Comparison of ENCODE assay signal across 25 cellular contexts in genomic region chr4:175422331-175422730, GRCh38.
A peak's percentile ranks its signal among the peaks of the same experiment; 100 is the strongest.
DNase-seq lines count a peak whose midpoint lies in the region; ATAC-seq and TF ChIP-seq lines count a peak whose summit lies in the region.
"Had no signal": no experiment of that assay in that cellular context is flagged by ENCODE, and none has a peak within 500 bp of the region (broad histone marks: within the 10 kb centered on the region; RNA-seq: fewer than 3 reads in every experiment).

No MANE protein-coding gene starts in this region.

- no peak for TF ChIP-seq CTCF in activated CD8-positive, alpha-beta T cell treated with anti-CD3 and anti-CD28 coated beads for 36 hours (IDR thresholded peaks at IDR 0.05)

- POLR2A ChIA-PET in activated CD8-positive, alpha-beta T cell treated with anti-CD3 and anti-CD28 coated beads for 36 hours (lab: Charles Lee) = no interaction called here

- intact Hi-C loops in activated CD8-positive, alpha-beta T cell treated with anti-CD3 and anti-CD28 coated beads for 36 hours (cut with micrococcal nuclease) = no loop called here

- no peaks in the 10 kb centered on the region for H3K36me3 ChIP-seq in SJSA1
- H3K36me3 ChIP-seq: esophagus squamous epithelium, heart right ventricle, spleen, thoracic aorta had no signal

- peaks cover 58% of the 10 kb centered on the region for H3K4me1 ChIP-seq in SJSA1 (replicated peaks)
- H3K4me1 ChIP-seq: body of pancreas, esophagus squamous epithelium, heart right ventricle, psoas muscle, spleen had no signal

- H3K9me3 Mint-ChIP-seq in activated CD8-positive, alpha-beta T cell treated with anti-CD3 and anti-CD28 coated beads for 36 hours = peaks cover 1% of the 10 kb centered on the region
- H3K9me3 Mint-ChIP-seq: endodermal cell had no signal

- H3K27me3 Mint-ChIP-seq in activated CD8-positive, alpha-beta T cell treated with anti-CD3 and anti-CD28 coated beads for 36 hours = no peaks in the 10 kb centered on the region

- no peak overlapping the region for H3K27ac Mint-ChIP-seq in activated CD8-positive, alpha-beta T cell treated with anti-CD3 and anti-CD28 coated beads for 36 hours
- H3K27ac Mint-ChIP-seq: activated naive CD4-positive, alpha-beta T cell treated with anti-CD3 and anti-CD28 coated beads, Interleukin-2, amount 50 U/mL, for 72 hours; CD8-positive, alpha-beta T cell; endodermal cell; T-helper 2 cell treated with Interferon-gamma antibody and Interleukin-4, amounts not matched to agents 5 μg/mL and 100 μg/mL, for 36 hours had no signal

- H3K4me3 Mint-ChIP-seq in activated CD8-positive, alpha-beta T cell treated with anti-CD3 and anti-CD28 coated beads for 36 hours = no peak overlapping the region
- H3K4me3 Mint-ChIP-seq: CD8-positive, alpha-beta T cell; endodermal cell; neural crest cell; T-helper 2 cell treated with Interferon-gamma antibody and Interleukin-4, amounts not matched to agents 5 μg/mL and 100 μg/mL, for 36 hours had no signal

- no peaks in the 10 kb centered on the region for H3K9me3 ChIP-seq in SJSA1 (replicated peaks)
- H3K9me3 ChIP-seq: body of pancreas, esophagus squamous epithelium, thoracic aorta had no signal

- H3K27ac ChIP-seq in SJSA1 = peak overlapping the region; percentile 97
- H3K27ac ChIP-seq: body of pancreas, esophagus squamous epithelium, heart right ventricle, psoas muscle, SK-N-MC, spleen, thoracic aorta had no signal

- ATAC-seq in activated CD8-positive, alpha-beta T cell treated with anti-CD3 and anti-CD28 coated beads for 36 hours = no peak
- ATAC-seq in HG02840 (IDR thresholded peaks at IDR 0.05; ENCODE audit: low FRiP score, unreplicated experiment) = no peak
- ATAC-seq: activated naive CD4-positive, alpha-beta T cell treated with anti-CD3 and anti-CD28 coated beads, Interleukin-2, amount 50 U/mL, for 72 hours; body of pancreas; CD8-positive, alpha-beta T cell; heart right ventricle; psoas muscle had no signal

- H3K27me3 ChIP-seq in SJSA1 (replicated peaks) = no peaks in the 10 kb centered on the region
- H3K27me3 ChIP-seq: body of pancreas, esophagus squamous epithelium, heart right ventricle, spleen had no signal

- H3K4me3 ChIP-seq in SJSA1 = no peak overlapping the region
- H3K4me3 ChIP-seq: body of pancreas, esophagus squamous epithelium, heart right ventricle, psoas muscle, SK-N-MC, spleen, thoracic aorta had no signal

- H3K4me1 Mint-ChIP-seq in activated CD8-positive, alpha-beta T cell treated with anti-CD3 and anti-CD28 coated beads for 36 hours (ENCODE audit: low read depth) = no peaks in the 10 kb centered on the region

- DNase-seq in EH (ENCODE audit: low read depth) = peak; percentile 81
- DNase-seq in SJSA1 (ENCODE audit: low read depth in 1 of 2, low spot score in 2 of 2) = peak in 1 of 2 experiments; percentile 55
- peak; percentile 85 for DNase-seq in fibroblast of peridontal ligament (ENCODE audit: extremely low read depth)
- DNase-seq in renal cortical epithelial cell (ENCODE audit: low read depth) = peak; percentile 43
- DNase-seq in activated CD8-positive, alpha-beta T cell treated with anti-CD3 and anti-CD28 coated beads for 36 hours = no peak
- no peak for DNase-seq in NCI-H526 (lab: John Stamatoyannopoulos, UW)
- DNase-seq in amygdala (lab: John Stamatoyannopoulos, UW) = no peak
- DNase-seq: activated CD4-positive, alpha-beta T cell treated with anti-CD3 and anti-CD28 coated beads, Interleukin-2, amount 50 U/mL, for 1 hour; body of pancreas; CD8-positive, alpha-beta T cell; endodermal cell; esophagus squamous epithelium; heart right ventricle; Kasumi-1; NCI-H446 treated with DMSO at 0.1 percent for 48 hours; psoas muscle; spleen; stimulated activated CD4-positive, alpha-beta T cell treated with anti-CD3 and anti-CD28 coated beads, Interleukin-4, amount 100 ng/mL, for 1 hour; stimulated activated naive CD4-positive, alpha-beta T cell had no signal

- no peaks in the 10 kb centered on the region for H3K36me3 Mint-ChIP-seq in activated CD8-positive, alpha-beta T cell treated with anti-CD3 and anti-CD28 coated beads for 36 hours (ENCODE audit: low read depth)
- H3K36me3 Mint-ChIP-seq: activated naive CD4-positive, alpha-beta T cell treated with anti-CD3 and anti-CD28 coated beads, Interleukin-2, amount 50 U/mL, for 72 hours; CD8-positive, alpha-beta T cell had no signal

- CTCF ChIA-PET in activated CD8-positive, alpha-beta T cell treated with anti-CD3 and anti-CD28 coated beads for 36 hours (lab: Charles Lee) = no interaction called here

Comparison
In these comparisons a context has a peak if more than half of its experiments do, and no peak if none do; other contexts are left out.
1. DNase-seq: peak in EH (single experiment), fibroblast of peridontal ligament (single experiment) and renal cortical epithelial cell (single experiment); none in activated CD8-positive, alpha-beta T cell treated with anti-CD3 and anti-CD28 coated beads for 36 hours (single experiment), NCI-H526 (0 of 2) and amygdala (0 of 56).